13 cellular contexts compared by ENCODE assay signal in the genomic region with DNA sequence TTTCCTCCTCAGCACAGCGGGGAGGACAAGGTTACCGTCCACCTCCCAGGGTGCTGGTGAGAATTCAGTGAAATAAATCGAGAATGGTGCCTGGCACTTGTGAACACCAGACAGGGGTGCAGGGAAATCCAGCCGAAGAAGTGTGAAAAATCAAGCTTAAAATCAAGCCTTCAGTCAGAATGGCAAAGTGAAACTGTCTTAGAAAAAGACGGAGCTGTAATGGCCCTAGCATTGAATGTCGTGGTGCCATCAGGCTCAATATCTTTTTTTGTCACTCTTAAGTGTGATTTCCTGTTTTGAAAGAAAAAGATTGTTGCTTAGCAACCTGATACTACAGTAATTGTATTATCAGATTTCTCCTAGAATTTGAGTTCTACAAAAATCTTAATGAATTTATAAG. TPM values are rescaled to one million over a fixed set of nuclear protein-coding genes. Genes with fewer than 3 reads are reported as not detected.
A peak's percentile ranks its signal among the peaks of the same experiment; 100 is the strongest.
DNase-seq lines count a peak whose midpoint lies in the region; ATAC-seq, FAIRE-seq and TF ChIP-seq lines count a peak whose summit lies in the region.
"Had no signal": no experiment of that assay in that cellular context is flagged by ENCODE, and none has a peak within 500 bp of the region (broad histone marks: within the 10 kb centered on the region; RNA-seq: fewer than 3 reads in every experiment).

No MANE protein-coding gene starts in this region.

- no peaks in the 10 kb centered on the region for H3K9me3 ChIP-seq in HUES6 (ENCODE audit: control insufficient read depth, insufficient read depth, low read depth, low read length)
- H3K9me3 ChIP-seq in vagina = no peaks in the 10 kb centered on the region

- no peak overlapping the region for H3K9ac ChIP-seq in HUES6 (ENCODE audit: low read length)
- H3K9ac ChIP-seq: KMS-11 had no signal

- TF ChIP-seq CTCF in vagina (IDR thresholded peaks at IDR 0.05) = no peak

- H3K36me3 ChIP-seq in HUES6 (ENCODE audit: control insufficient read depth, insufficient read depth, low read length) = 0 out of 2 replicates have a peak, but pooled peaks cover 3% of the 10 kb centered on the region
- no peaks in the 10 kb centered on the region for H3K36me3 ChIP-seq in vagina

- ATAC-seq in activated CD8-positive, alpha-beta T cell treated with anti-CD3 and anti-CD28 coated beads, Interleukin-2, amount 10 ng/mL, durations not matched to agents 7 days and 5 days = peak; percentile 86
- peak; percentile 47 for ATAC-seq in memory B cell (ENCODE audit: low read depth)
- no peak for ATAC-seq in GM19324 (IDR thresholded peaks at IDR 0.05; ENCODE audit: low FRiP score, unreplicated experiment)

- FAIRE-seq in frontal cortex (lab: Jason Lieb, UNC) = no peak

- no peak for TF ChIP-seq POLR2A in vagina (IDR thresholded peaks at IDR 0.05)

- CTCF ChIA-PET in activated CD8-positive, alpha-beta T cell treated with anti-CD3 and anti-CD28 coated beads, Interleukin-2, amount 10 ng/mL, durations not matched to agents 7 days and 5 days (lab: Charles Lee) = no interaction called here

- H3K27me3 Mint-ChIP-seq in activated CD8-positive, alpha-beta T cell treated with anti-CD3 and anti-CD28 coated beads, Interleukin-2, amount 10 ng/mL, durations not matched to agents 7 days and 5 days (ENCODE audit: low read depth) = peaks cover 2% of the 10 kb centered on the region
- peaks cover 10% of the 10 kb centered on the region for H3K27me3 Mint-ChIP-seq in memory B cell

- H3K36me3 Mint-ChIP-seq in activated CD8-positive, alpha-beta T cell treated with anti-CD3 and anti-CD28 coated beads, Interleukin-2, amount 10 ng/mL, durations not matched to agents 7 days and 5 days (ENCODE audit: low read depth) = no peaks in the 10 kb centered on the region
- H3K36me3 Mint-ChIP-seq in memory B cell = no peaks in the 10 kb centered on the region

- DNase-seq in CD1c-positive myeloid dendritic cell (ENCODE audit: extremely low spot score) = peak; percentile 69
- DNase-seq in activated CD8-positive, alpha-beta T cell treated with anti-CD3 and anti-CD28 coated beads, Interleukin-2, amount 10 ng/mL, durations not matched to agents 7 days and 5 days = peak; percentile 26
- DNase-seq in memory B cell (ENCODE audit: low spot score in 2 of 2) = no peak
- DNase-seq in HCEC 1CT = no peak
- DNase-seq in vagina (ENCODE audit: extremely low spot score in 2 of 2) = no peak
- no peak for DNase-seq in frontal cortex (ENCODE audit: low spot score in 2 of 2)
- DNase-seq: H9, NCI-H446 treated with DMSO at 0.1 percent for 48 hours had no signal

- no peak overlapping the region for H3K4me3 Mint-ChIP-seq in activated CD8-positive, alpha-beta T cell treated with anti-CD3 and anti-CD28 coated beads, Interleukin-2, amount 10 ng/mL, durations not matched to agents 7 days and 5 days
- no peak overlapping the region for H3K4me3 Mint-ChIP-seq in memory B cell
- H3K4me3 Mint-ChIP-seq: H9, nephron had no signal

- H3K9me3 Mint-ChIP-seq in activated CD8-positive, alpha-beta T cell treated with anti-CD3 and anti-CD28 coated beads, Interleukin-2, amount 10 ng/mL, durations not matched to agents 7 days and 5 days (ENCODE audit: insufficient read depth) = no peaks in the 10 kb centered on the region
- no peaks in the 10 kb centered on the region for H3K9me3 Mint-ChIP-seq in memory B cell
- H3K9me3 Mint-ChIP-seq: H9, nephron had no signal

- peak overlapping the region; percentile 13; the same call in 1 of the 2 replicates for H3K27ac ChIP-seq in HUES6 (ENCODE audit: low read depth, low read length)
- no peak overlapping the region for H3K27ac ChIP-seq in vagina
- H3K27ac ChIP-seq: KMS-11 had no signal

- POLR2A ChIA-PET in activated CD8-positive, alpha-beta T cell treated with anti-CD3 and anti-CD28 coated beads, Interleukin-2, amount 10 ng/mL, durations not matched to agents 7 days and 5 days (lab: Charles Lee) = no interaction called here

- peak overlapping the region; percentile 74 for H3K27ac Mint-ChIP-seq in activated CD8-positive, alpha-beta T cell treated with anti-CD3 and anti-CD28 coated beads, Interleukin-2, amount 10 ng/mL, durations not matched to agents 7 days and 5 days
- H3K27ac Mint-ChIP-seq in memory B cell = no peak overlapping the region
- H3K27ac Mint-ChIP-seq: nephron had no signal

- H3K4me3 ChIP-seq in HUES6 (ENCODE audit: low read depth, low read length) (no peak overlapping the region), vagina (no peak overlapping the region)
- H3K4me3 ChIP-seq: smooth muscle cell had no signal

- H3K4me1 Mint-ChIP-seq in activated CD8-positive, alpha-beta T cell treated with anti-CD3 and anti-CD28 coated beads, Interleukin-2, amount 10 ng/mL, durations not matched to agents 7 days and 5 days (ENCODE audit: low read depth) = peaks cover 6% of the 10 kb centered on the region
- peaks cover 3% of the 10 kb centered on the region for H3K4me1 Mint-ChIP-seq in memory B cell
- H3K4me1 Mint-ChIP-seq: nephron had no signal

- H3K27me3 ChIP-seq in HUES6 (ENCODE audit: control insufficient read depth, insufficient read depth, low read length) = no peaks in the 10 kb centered on the region
- H3K27me3 ChIP-seq in vagina = no peaks in the 10 kb centered on the region

- intact Hi-C loops in vagina (cut with DNase I) = no loop called here

- H3K4me1 ChIP-seq in HUES6 (ENCODE audit: control insufficient read depth, insufficient read depth, low read length) = peaks cover 3% of the 10 kb centered on the region; the same call in 1 of the 2 replicates
- no peaks in the 10 kb centered on the region for H3K4me1 ChIP-seq in vagina

RNA-seq across cellular contexts. Expression of a gene that starts 22.1 kb away (rescaled TPM):
- total RNA-seq in activated CD8-positive, alpha-beta T cell treated with anti-CD3 and anti-CD28 coated beads, Interleukin-2, amount 10 ng/mL, durations not matched to agents 7 days and 5 days = 1 to 10 TPM in 1 of 2 experiments, under 1 TPM in 1; 0.45 to 1.2 TPM
- total RNA-seq in vagina = 1.2 TPM
- total RNA-seq in frontal cortex = 3.7 TPM

Comparison
In these comparisons a context has a peak if more than half of its experiments do, and no peak if none do; other contexts are left out.
1. DNase-seq: peak in CD1c-positive myeloid dendritic cell (single experiment) and activated CD8-positive, alpha-beta T cell treated with anti-CD3 and anti-CD28 coated beads, Interleukin-2, amount 10 ng/mL, durations not matched to agents 7 days and 5 days (single experiment); none in memory B cell (0 of 2), HCEC 1CT (single experiment), vagina (0 of 2) and frontal cortex (0 of 2).